ENCODE assay signal across 24 cellular contexts in genomic region chr7:35022725-35023124, GRCh38.
"Had no signal": no experiment of that assay in that cellular context is flagged by ENCODE, and none has a peak within 500 bp of the region (broad histone marks: within the 10 kb centered on the region; RNA-seq: fewer than 3 reads in every experiment).

No MANE protein-coding gene starts in this region.

- ATAC-seq: HepG2, Panc1, PC-3, SK-N-SH treated with all-trans-retinoic acid at 6 μM for 48 hours had no signal

- H3K27ac ChIP-seq: RWPE1, SJCRH30 had no signal

- FAIRE-seq: HepG2 had no signal

- H3K36me3 ChIP-seq: SJCRH30 had no signal

- H3K4me3 ChIP-seq: SJCRH30 had no signal

- H3K27me3 ChIP-seq: SJCRH30 had no signal

- DNase-seq: IMR-90, Kasumi-1, KG1, MV-4-11, NCI-H1048, NCI-H1105, NCI-H1417, NCI-H1436 treated with DMSO at 0.1 percent for 48 hours, NCI-H1694, NCI-H187 treated with DMSO at 0.1 percent for 48 hours, NCI-H2029 treated with DMSO at 0.1 percent for 48 hours, NCI-H2171 treated with DMSO at 0.1 percent for 48 hours, NCI-H345, NCI-H446 treated with DMSO at 0.1 percent for 48 hours, NCI-H510A treated with DMSO at 0.1 percent for 48 hours, NCI-H526, NCI-H748 treated with DMSO at 0.1 percent for 48 hours, PC-3, SHP77, SJCRH30 had no signal

- H3K9me3 ChIP-seq: SJCRH30 had no signal
